Comparison of ENCODE assay signal across 14 cellular contexts in the genomic region with DNA sequence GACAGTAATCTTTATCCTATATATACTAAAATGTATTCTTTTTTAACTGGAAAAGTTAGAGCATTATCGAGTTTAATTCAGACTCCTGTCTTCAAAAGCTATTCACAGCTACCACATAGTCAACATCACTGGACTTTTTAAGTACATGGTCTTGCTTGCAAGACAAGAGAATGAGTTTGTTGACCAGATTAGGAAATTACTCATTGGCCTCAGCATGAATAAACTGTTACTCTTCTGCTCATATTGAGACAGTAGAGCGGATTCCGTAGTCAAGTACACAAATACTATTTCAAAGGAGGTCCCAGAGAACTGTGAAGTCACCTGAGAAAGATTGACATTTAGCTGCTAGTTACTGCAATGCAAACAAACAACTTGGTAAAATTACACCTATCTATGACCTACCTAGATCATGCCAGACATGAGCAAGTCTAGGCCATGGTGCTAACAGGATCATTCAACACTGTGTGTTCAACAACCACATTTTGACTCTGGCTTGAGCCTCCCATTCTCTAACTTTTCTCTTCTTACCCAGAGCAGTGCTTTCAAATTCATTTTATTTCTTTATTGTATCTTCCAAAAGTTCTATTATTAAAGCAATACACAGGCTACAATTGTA.
DNase-seq lines count a peak whose midpoint lies in the region; ATAC-seq, FAIRE-seq and TF ChIP-seq lines count a peak whose summit lies in the region.
"Had no signal": no experiment of that assay in that cellular context is flagged by ENCODE, and none has a peak within 500 bp of the region (broad histone marks: within the 10 kb centered on the region; RNA-seq: fewer than 3 reads in every experiment).

No MANE protein-coding gene starts in this region.

- H3K27me3 Mint-ChIP-seq in natural killer cell (ENCODE audit: low read depth in 2 of 2): no peaks in the 10 kb centered on the region
- H3K27me3 Mint-ChIP-seq: B cell; CD4-positive, alpha-beta memory T cell had no signal

- H4K20me1 ChIP-seq in H1 (replicated peaks in 1 of 2; ENCODE audit: control insufficient read depth in 1 of 2, insufficient read depth in 2 of 2, low read length in 2 of 2): no peaks in the 10 kb centered on the region

- no peak overlapping the region for H3K4ac ChIP-seq in H1 (replicated peaks; ENCODE audit: insufficient read length, low read depth, low read length)

- no peak overlapping the region for H3K9ac ChIP-seq in H1 (replicated peaks in 1 of 4; ENCODE audit: extremely low read depth in 1 of 4, low read depth in 3 of 4, low read length in 3 of 4)

- no peak overlapping the region for H2BK5ac ChIP-seq in H1 (ENCODE audit: low read depth, low read length)

- TF ChIP-seq RAD21 in H1 (IDR thresholded peaks at IDR 0.05 in 1 of 2, conservative IDR thresholded peaks at IDR 0.05 in 1 of 2; ENCODE audit: low read depth in 2 of 2, low read length in 2 of 2): no peak

- no peak overlapping the region for H4K8ac ChIP-seq in H1 (ENCODE audit: extremely low read depth, insufficient read depth, low read length)

- H3K9me3 ChIP-seq in H1 (ENCODE audit: insufficient read depth in 2 of 2, low read depth in 1 of 2, low read length in 1 of 2): no peaks in the 10 kb centered on the region

- no peak overlapping the region for H3K56ac ChIP-seq in H1 (replicated peaks; ENCODE audit: insufficient read length, low read depth, low read length)

- H2AFZ ChIP-seq in H1 (ENCODE audit: low read length): no peak overlapping the region
- H2AFZ ChIP-seq: GM23338 had no signal

- no peak overlapping the region for H2BK120ac ChIP-seq in H1 (replicated peaks; ENCODE audit: low read depth, low read length)

- no peak overlapping the region for H2BK15ac ChIP-seq in H1 (ENCODE audit: low read length)

- H3K14ac ChIP-seq in H1 (ENCODE audit: insufficient read length): no peak overlapping the region

- WGBS in H1 (ENCODE audit: extremely low coverage in 1 of 2, insufficient coverage in 1 of 2, insufficient read length in 1 of 2, insufficient replicate concordance in 2 of 2, low coverage in 1 of 2, low lambda C conversion rate in 2 of 2, missing lambda C conversion rate in 1 of 2), 2 experiments: 97% methylated on average over 3 of the region's 3 CpGs; no CpG with 5 or more reads in 1 of the 2 experiments

- POLR2A ChIA-PET in H1 (lab: Charles Lee; ENCODE audit: partially characterized antibody): interaction anchor here (1.3 kb wide), 1 partner anchor 9 kb away, joined by 3 read pairs; no protein-coding TSS in a partner anchor

- H3K4me2 ChIP-seq in H1 (ENCODE audit: insufficient read depth in 1 of 2, low read depth in 2 of 2, low read length in 2 of 2): no peak overlapping the region

- peaks cover 2 to 12% of the 10 kb centered on the region in 2 donors for H3K9me3 Mint-ChIP-seq in natural killer cell
- H3K9me3 Mint-ChIP-seq: GM23338, H9 had no signal

- H3K4me3 ChIP-seq in HL-60 (replicated peaks; ENCODE audit: insufficient read depth, low read length): no peak overlapping the region
- no peak overlapping the region for H3K4me3 ChIP-seq in H1 (ENCODE audit: extremely low read depth in 1 of 4, insufficient read depth in 2 of 4, low read depth in 3 of 4, low read length in 4 of 4)
- H3K4me3 ChIP-seq: GM23338 had no signal

- H3K4me1 Mint-ChIP-seq in natural killer cell: peaks cover 66 to 67% of the 10 kb centered on the region in 2 donors
- H3K4me1 Mint-ChIP-seq: B cell; CD4-positive, alpha-beta memory T cell had no signal

- H4K91ac ChIP-seq in H1 (replicated peaks; ENCODE audit: insufficient read length, low read length): no peak overlapping the region

- peak overlapping the region; percentile 58 for H3K27ac ChIP-seq in HL-60 (replicated peaks)
- no peak overlapping the region for H3K27ac ChIP-seq in H1 (ENCODE audit: low read depth, low read length)

- H3K23ac ChIP-seq in H1 (ENCODE audit: insufficient read length): no peak overlapping the region

- no peak overlapping the region for H2BK20ac ChIP-seq in H1 (ENCODE audit: low read length)

- peaks cover 6% of the 10 kb centered on the region for H3K36me3 Mint-ChIP-seq in natural killer cell
- H3K36me3 Mint-ChIP-seq: CD4-positive, alpha-beta memory T cell had no signal

- H3K4me1 ChIP-seq in H1 (replicated peaks in 1 of 4; ENCODE audit: control insufficient read depth in 3 of 4, insufficient read depth in 4 of 4, low read length in 3 of 4): peaks cover 0 to 3% (median 0%) of the 10 kb centered on the region in 4 experiments; a peak in 1 of 7 replicates

- H3K4me3 Mint-ChIP-seq in natural killer cell: peak overlapping the region; percentile 67
- H3K4me3 Mint-ChIP-seq: B cell; CD4-positive, alpha-beta memory T cell; GM23338; H9 had no signal

- no peak for TF ChIP-seq CTCF in HL-60 (IDR thresholded peaks at IDR 0.05; ENCODE audit: insufficient read depth, low read length)
- TF ChIP-seq CTCF in H1 (IDR thresholded peaks at IDR 0.05; ENCODE audit: control extremely low read depth in 1 of 3, insufficient read depth in 1 of 3, low read depth in 1 of 3, low read length in 3 of 3): no peak
- no peak for TF ChIP-seq CTCF in natural killer cell (IDR thresholded peaks at IDR 0.05)

- no peaks in the 10 kb centered on the region for H3K79me2 ChIP-seq in H1 (ENCODE audit: control insufficient read depth in 1 of 2, insufficient read depth in 2 of 2, low read length in 2 of 2)

- DNase-seq in HL-60 (ENCODE audit: low read depth in 1 of 2, low spot score in 1 of 2): no peak
- DNase-seq in H1 (ENCODE audit: low read depth in 1 of 2, low spot score in 2 of 2): no peak
- DNase-seq in natural killer cell: no peak
- no peak for DNase-seq in urothelium cell line (ENCODE audit: low spot score)
- DNase-seq in RCC 7860 (ENCODE audit: low spot score): no peak
- DNase-seq in DMS153 treated with DMSO at 0.1 percent for 48 hours (lab: John Stamatoyannopoulos, UW; ENCODE audit: unreplicated experiment): no peak
- DNase-seq: CD4-positive, alpha-beta memory T cell; COR-L47; H9; IMR-90 had no signal

- no peak for FAIRE-seq in H1 (lab: Jason Lieb, UNC)
- peak; percentile 30 for FAIRE-seq in urothelium cell line (lab: Jason Lieb, UNC)
- FAIRE-seq in RCC 7860 (lab: Jason Lieb, UNC): no peak
- FAIRE-seq: A204.1 had no signal

- no peaks in the 10 kb centered on the region for H3K79me1 ChIP-seq in H1 (ENCODE audit: low read depth, low read length)

- TF ChIP-seq EP300 in H1 (IDR thresholded peaks at IDR 0.05; ENCODE audit: borderline replicate concordance in 1 of 2, low read depth in 2 of 2, low read length in 2 of 2): no peak

- H3K27me3 ChIP-seq in HL-60 (ENCODE audit: insufficient read depth, poor library complexity, severe bottlenecking): no peaks in the 10 kb centered on the region
- H3K27me3 ChIP-seq in H1 (replicated peaks in 1 of 4; ENCODE audit: control insufficient read depth in 3 of 4, extremely low read depth in 1 of 4, insufficient read depth in 3 of 4, low read length in 3 of 4): no peaks in the 10 kb centered on the region

- H4K5ac ChIP-seq in H1 (ENCODE audit: insufficient read length, low read depth, low read length): no peak overlapping the region

- intact Hi-C loops in natural killer cell (cut with micrococcal nuclease): loop anchor here (10.0 kb wide), 1 partner anchor 801 kb away; a partner anchor contains a TSS

- H3K36me3 ChIP-seq in H1 (ENCODE audit: control insufficient read depth in 2 of 4, insufficient read depth in 4 of 4, low read length in 3 of 4): no peaks in the 10 kb centered on the region

- H2AK5ac ChIP-seq in H1 (ENCODE audit: low read depth, low read length): peak overlapping the region; percentile 26; the same call in 1 of the 2 replicates

- H3K18ac ChIP-seq in H1 (ENCODE audit: extremely low read depth, low read length): no peak overlapping the region

- CTCF ChIA-PET in H1 (lab: Charles Lee; ENCODE audit: partially characterized antibody): no interaction called here

- ATAC-seq in natural killer cell: peak; percentile 53 to 65 (median 60)
- ATAC-seq in GM21528 (IDR thresholded peaks at IDR 0.05; ENCODE audit: low FRiP score, unreplicated experiment): no peak

- H3K23me2 ChIP-seq in H1 (ENCODE audit: low read depth, low read length): no peaks in the 10 kb centered on the region

- H3K27ac Mint-ChIP-seq in natural killer cell: peak overlapping the region; percentile 80 to 93
- H3K27ac Mint-ChIP-seq: B cell; CD4-positive, alpha-beta memory T cell had no signal

- peak overlapping the region; percentile 42; the same call in 1 of the 2 replicates for H2BK12ac ChIP-seq in H1 (ENCODE audit: low read depth, low read length)

- no peak for TF ChIP-seq POLR2A in H1 (IDR thresholded peaks at IDR 0.05; ENCODE audit: control extremely low read depth in 1 of 2, low read depth in 2 of 2, low read length in 2 of 2)

TF ChIP-seq in H1, 55 proteins besides CTCF, POLR2A, EP300 and RAD21:
- TF ChIP-seq GABPA (IDR thresholded peaks at IDR 0.05; ENCODE audit: borderline replicate concordance, insufficient read depth, low read length): no peak
- TF ChIP-seq CBX5 (IDR thresholded peaks at IDR 0.05; ENCODE audit: low read depth, low read length): no peak
- TF ChIP-seq ASH2L (IDR thresholded peaks at IDR 0.05; ENCODE audit: low read length): no peak
- no peak for TF ChIP-seq CBX8 (IDR thresholded peaks at IDR 0.05; ENCODE audit: borderline replicate concordance, low read depth, low read length)
- TF ChIP-seq EGR1 (IDR thresholded peaks at IDR 0.05; ENCODE audit: borderline replicate concordance, low read depth, low read length): no peak
- TF ChIP-seq TBP (IDR thresholded peaks at IDR 0.05; ENCODE audit: low read depth, low read length): no peak
- TF ChIP-seq RNF2 (IDR thresholded peaks at IDR 0.05; ENCODE audit: borderline replicate concordance, low read depth, low read length, missing control alignments, poor library complexity, severe bottlenecking): no peak
- TF ChIP-seq, protein P1, sequence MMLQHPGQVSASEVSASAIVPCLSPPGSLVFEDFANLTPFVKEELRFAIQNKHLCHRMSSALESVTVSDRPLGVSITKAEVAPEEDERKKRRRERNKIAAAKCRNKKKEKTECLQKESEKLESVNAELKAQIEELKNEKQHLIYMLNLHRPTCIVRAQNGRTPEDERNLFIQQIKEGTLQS (IDR thresholded peaks at IDR 0.05; ENCODE audit: insufficient read depth, low read depth, low read length): no peak
